28 cellular contexts compared by ENCODE assay signal in genomic region chr2:226169751-226170581, GRCh38.
"Had no signal": no experiment of that assay in that cellular context is flagged by ENCODE, and none has a peak within 500 bp of the region (broad histone marks: within the 10 kb centered on the region; RNA-seq: fewer than 3 reads in every experiment).

No MANE protein-coding gene starts in this region.

- H3K27me3 ChIP-seq: breast epithelium, gastrocnemius medialis, pancreas, upper lobe of left lung, vagina had no signal

- H3K36me3 ChIP-seq: breast epithelium, gastrocnemius medialis, pancreas, prostate gland, upper lobe of left lung, vagina had no signal

- H3K4me1 ChIP-seq: breast epithelium, pancreas, prostate gland, upper lobe of left lung, vagina had no signal

- DNase-seq: activated CD4-positive, alpha-beta T cell treated with anti-CD3 and anti-CD28 coated beads for 36 hours; activated CD4-positive, alpha-beta T cell treated with anti-CD3 and anti-CD28 coated beads, Interleukin-2, amount 50 U/mL, for 4 hours; activated CD4-positive, CD25-positive, alpha-beta regulatory T cell; activated CD8-positive, alpha-beta memory T cell treated with anti-CD3 and anti-CD28 coated beads for 24 hours; activated gamma-delta T cell; activated naive CD4-positive, alpha-beta T cell treated with anti-CD3 and anti-CD28 coated beads, Interleukin-2, amount 10 ng/mL, durations not matched to agents 7 days and 5 days; amniotic stem cell; central memory CD4-positive, alpha-beta T cell; endodermal cell; gastrocnemius medialis; glutamatergic neuron; islet precursor cell; left colon; mammary epithelial cell; pancreas; retina; stimulated activated CD4-positive, alpha-beta T cell treated with anti-CD3 and anti-CD28 coated beads, Interleukin-12 subunit alpha, Interleukin-12 subunit beta, amount 100 ng/mL, for 4 hours; stimulated activated CD4-positive, alpha-beta T cell treated with anti-CD3 and anti-CD28 coated beads, Interleukin-4, amount 100 ng/mL, for 1 hour; stimulated activated naive CD8-positive, alpha-beta T cell treated with anti-CD3 and anti-CD28 coated beads, Interleukin-15, amount 100 ng/mL, for 72 hours; substantia nigra; T-cell; upper lobe of left lung had no signal

- ATAC-seq: activated CD4-positive, alpha-beta T cell treated with anti-CD3 and anti-CD28 coated beads for 36 hours; esophagus mucosa; gastrocnemius medialis; left colon; pancreas; sciatic nerve; stimulated activated naive CD8-positive, alpha-beta T cell treated with anti-CD3 and anti-CD28 coated beads, Interleukin-15, amount 100 ng/mL, for 72 hours; T-cell had no signal

- H3K4me3 ChIP-seq: breast epithelium, gastrocnemius medialis, pancreas, prostate gland, skin epidermis, upper lobe of left lung, vagina had no signal

- H3K27ac ChIP-seq: breast epithelium, gastrocnemius medialis, pancreas, prostate gland, skin epidermis, upper lobe of left lung, vagina had no signal

- H3K9me3 ChIP-seq: breast epithelium, gastrocnemius medialis, pancreas, prostate gland, upper lobe of left lung, vagina had no signal
